Comparison of ENCODE assay signal across 8 cellular contexts in genomic region chr9:120742951-120743416, GRCh38. TPM values are rescaled to one million over a fixed set of nuclear protein-coding genes. Genes with fewer than 3 reads are reported as not detected.
DNase-seq lines count a peak whose midpoint lies in the region; ATAC-seq and TF ChIP-seq lines count a peak whose summit lies in the region.

No MANE protein-coding gene starts in this region.

- DNase-seq in heart left ventricle (no peak), cardiac septum (ENCODE audit: low spot score) (no peak), Karpas-422 (peak; percentile 91), iPS-NIHi11 (ENCODE audit: low spot score) (peak; percentile 70), upper lobe of right lung (no peak), sciatic nerve (ENCODE audit: low spot score) (no peak)

- H3K4me3 ChIP-seq in heart left ventricle (no peak overlapping the region), Karpas-422 (ENCODE audit: low read length) (no peak overlapping the region), WI38 (ENCODE audit: low read depth, low read length) (no peak overlapping the region), upper lobe of right lung (no peak overlapping the region)

- no peak for TF ChIP-seq POLR2A in heart left ventricle (IDR thresholded peaks at IDR 0.05)

- H3K79me2 ChIP-seq in Karpas-422 (ENCODE audit: low read length) = no peaks in the 10 kb centered on the region

- H3K9ac ChIP-seq in Karpas-422 (ENCODE audit: low read length) = no peak overlapping the region

- intact Hi-C loops in heart left ventricle (cut with DNase I) = no loop called here
- intact Hi-C loops in cardiac septum (cut with DNase I) = no loop called here
- intact Hi-C loops in upper lobe of right lung (cut with DNase I) = no loop called here
- intact Hi-C loops in sciatic nerve (cut with DNase I) = no loop called here

- H3K27ac ChIP-seq in heart left ventricle (no peak overlapping the region), Karpas-422 (ENCODE audit: low read length) (peak overlapping the region; percentile 83), upper lobe of right lung (no peak overlapping the region)

- ATAC-seq in heart left ventricle = peak in 2 of 4 donors; percentile 60 to 61
- peak; percentile 89 for ATAC-seq in upper lobe of right lung
- ATAC-seq in sciatic nerve = no peak
- no peak for ATAC-seq in GM21526 (IDR thresholded peaks at IDR 0.05; ENCODE audit: low FRiP score, unreplicated experiment)

- H2AFZ ChIP-seq in Karpas-422 (ENCODE audit: low read length) = no peak overlapping the region

- H4K20me1 ChIP-seq in Karpas-422 (ENCODE audit: insufficient read depth, low read depth, low read length) = no peaks in the 10 kb centered on the region

- 79 to 92% (median 91%) methylated on average over 6 of the region's 6 CpGs for WGBS in heart left ventricle, 4 donors

- H3K4me1 ChIP-seq in heart left ventricle (peaks cover 0 to 6% (median 0%) of the 10 kb centered on the region in 12 donors), Karpas-422 (ENCODE audit: low read length) (peaks cover 45% of the 10 kb centered on the region), upper lobe of right lung (no peaks in the 10 kb centered on the region)

- H3K9me2 ChIP-seq in Karpas-422 (replicated peaks; ENCODE audit: insufficient read depth, low read length) = no peaks in the 10 kb centered on the region

- H3K27me3 ChIP-seq in heart left ventricle = no peaks in the 10 kb centered on the region
- no peaks in the 10 kb centered on the region for H3K27me3 ChIP-seq in Karpas-422 (ENCODE audit: low read length)
- no peaks in the 10 kb centered on the region for H3K27me3 ChIP-seq in upper lobe of right lung

- TF ChIP-seq CTCF in heart left ventricle (IDR thresholded peaks at IDR 0.05) = peak; percentile 27 to 69 (median 38)
- TF ChIP-seq CTCF in WI38 (IDR thresholded peaks at IDR 0.05; ENCODE audit: low read depth, low read length) = peak; percentile 54
- peak; percentile 66 for TF ChIP-seq CTCF in upper lobe of right lung (IDR thresholded peaks at IDR 0.05)

- H3K9me3 ChIP-seq in heart left ventricle (no peaks in the 10 kb centered on the region), Karpas-422 (ENCODE audit: low read length) (0 out of 2 replicates have a peak, but pooled peaks cover 4% of the 10 kb centered on the region), upper lobe of right lung (no peaks in the 10 kb centered on the region)

- no peaks in the 10 kb centered on the region for H3K36me3 ChIP-seq in heart left ventricle
- no peaks in the 10 kb centered on the region for H3K36me3 ChIP-seq in Karpas-422 (ENCODE audit: insufficient read depth, low read length)
- H3K36me3 ChIP-seq in upper lobe of right lung = no peaks in the 10 kb centered on the region

- H3K4me2 ChIP-seq in Karpas-422 (ENCODE audit: low read depth, low read length, poor library complexity, severe bottlenecking) = no peak overlapping the region

RNA-seq across cellular contexts. Expression of gene MEGF9, which starts 28.7 kb away (rescaled TPM):
- 10 to 100 TPM in 6 of 9 donors, 1 to 10 TPM in 3; 5.0 to 46.0 (median 13.3) TPM for total RNA-seq in heart left ventricle
- 1 to 10 TPM; 2.2 to 5.2 TPM for polyA plus RNA-seq in heart left ventricle
- 8.2 TPM for total RNA-seq in cardiac septum
- total RNA-seq in Karpas-422 (2014; rRNA removed; shearing (Covaris generic); ENCODE audit: low replicate concordance) = 55.4 and 86.6 TPM in 2 replicates
- total RNA-seq in upper lobe of right lung = 92.9 TPM
- 132 TPM for total RNA-seq in sciatic nerve

RNA-seq across cellular contexts. Expression of gene FBXW2, which starts 50.2 kb away (rescaled TPM):
- total RNA-seq in heart left ventricle = 10 to 100 TPM; 27.0 to 58.7 (median 42.0) TPM
- polyA plus RNA-seq in heart left ventricle = 10 to 100 TPM in 1 of 2 donors, 1 to 10 TPM in 1; 7.9 to 24.5 TPM
- 46.2 TPM for total RNA-seq in cardiac septum
- 40.8 and 42.0 TPM in 2 replicates for total RNA-seq in Karpas-422 (2014; rRNA removed; shearing (Covaris generic); ENCODE audit: low replicate concordance)
- total RNA-seq in upper lobe of right lung = 87.1 TPM
- total RNA-seq in sciatic nerve = 65.5 TPM

Comparison
In these comparisons a context has a peak if more than half of its experiments do, and no peak if none do; other contexts are left out.
1. DNase-seq: peak in Karpas-422 (single experiment) and iPS-NIHi11 (single experiment); none in heart left ventricle (0 of 5), cardiac septum (single experiment), upper lobe of right lung (single experiment) and sciatic nerve (single experiment).
2. Peak in every context shown above with its lines, with median percentiles within 50 percentile points of each other: CTCF ChIP-seq.